ENCODE assay signal across 6 cellular contexts in genomic region chr16:67174706-67175231, GRCh38. TPM values are rescaled to one million over a fixed set of nuclear protein-coding genes. Genes with fewer than 3 reads are reported as not detected.
DNase-seq lines count a peak whose midpoint lies in the region; ATAC-seq and TF ChIP-seq lines count a peak whose summit lies in the region.

No MANE protein-coding gene starts in this region.

- TF ChIP-seq CTCF in left ventricle myocardium inferior (IDR thresholded peaks at IDR 0.05; ENCODE audit: borderline replicate concordance): no peak

- H3K4me3 ChIP-seq in left ventricle myocardium inferior (peak overlapping the region; percentile 68), iPS-15b (ENCODE audit: low read depth, low read length) (peak overlapping the region; percentile 59), urinary bladder (ENCODE audit: low read depth, low read length) (peak overlapping the region; percentile 34)

- peaks cover 65% of the 10 kb centered on the region for H3K4me1 ChIP-seq in left ventricle myocardium inferior
- H3K4me1 ChIP-seq in iPS-15b (ENCODE audit: control insufficient read depth, insufficient read depth, low read length): peaks cover 12% of the 10 kb centered on the region
- H3K4me1 ChIP-seq in urinary bladder (ENCODE audit: insufficient read depth): no peaks in the 10 kb centered on the region

- H3K27ac ChIP-seq in left ventricle myocardium inferior (replicated peaks) (peak overlapping the region; percentile 96), urinary bladder (ENCODE audit: low read depth) (peak overlapping the region; percentile 40)

- intact Hi-C loops in left ventricle myocardium inferior (cut with micrococcal nuclease): no loop called here
- intact Hi-C loops in Right ventricle myocardium superior (cut with DNase I): no loop called here

- no peak overlapping the region for H3K9ac ChIP-seq in iPS-15b (ENCODE audit: low read depth, low read length)

- H3K36me3 ChIP-seq in left ventricle myocardium inferior (peaks cover 16% of the 10 kb centered on the region), iPS-15b (ENCODE audit: control insufficient read depth, insufficient read depth, low read length) (no peaks in the 10 kb centered on the region), urinary bladder (ENCODE audit: insufficient read depth) (no peaks in the 10 kb centered on the region)

- H3K27me3 ChIP-seq in left ventricle myocardium inferior (ENCODE audit: low read depth) (no peaks in the 10 kb centered on the region), iPS-15b (ENCODE audit: control insufficient read depth, insufficient read depth, low read length) (peaks cover 79% of the 10 kb centered on the region)

- H3K9me3 ChIP-seq in left ventricle myocardium inferior (replicated peaks) (no peaks in the 10 kb centered on the region), iPS-15b (ENCODE audit: control insufficient read depth, insufficient read depth, low read length) (no peaks in the 10 kb centered on the region)

- WGBS in urinary bladder: 52% methylated on average over 31 of the region's 31 CpGs

- ATAC-seq in Right ventricle myocardium superior (ENCODE audit: poor library complexity) (no peak), GM18519 (IDR thresholded peaks at IDR 0.05; ENCODE audit: low FRiP score, unreplicated experiment) (no peak), GM21723 (IDR thresholded peaks at IDR 0.05; ENCODE audit: unreplicated experiment) (no peak)

- DNase-seq in left ventricle myocardium inferior: no peak
- no peak for DNase-seq in Right ventricle myocardium superior

RNA-seq across cellular contexts. Expression of gene NOL3, which starts 4.4 kb away (rescaled TPM):
- 110 TPM for total RNA-seq in left ventricle myocardium inferior
- total RNA-seq in Right ventricle myocardium superior: 105 TPM
- total RNA-seq in urinary bladder: 5.3 TPM
- 66.6 TPM for polyA plus RNA-seq in urinary bladder

RNA-seq across cellular contexts. Expression of gene MATCAP1, which starts 9.0 kb away (rescaled TPM):
- total RNA-seq in left ventricle myocardium inferior: 14.2 TPM
- 7.7 TPM for total RNA-seq in Right ventricle myocardium superior
- total RNA-seq in urinary bladder: 11.4 TPM
- 20.9 TPM for polyA plus RNA-seq in urinary bladder

RNA-seq across cellular contexts. Expression of gene HSF4, which starts 10.2 kb away (rescaled TPM):
- total RNA-seq in left ventricle myocardium inferior: 70.5 TPM
- total RNA-seq in Right ventricle myocardium superior: 62.9 TPM
- total RNA-seq in urinary bladder: 4.5 TPM
- polyA plus RNA-seq in urinary bladder: 75.2 TPM

RNA-seq across cellular contexts. Expression of gene FBXL8, which starts 15.0 kb away (rescaled TPM):
- total RNA-seq in left ventricle myocardium inferior (9.4 TPM), Right ventricle myocardium superior (9.5 TPM), urinary bladder (4.7 TPM)
- polyA plus RNA-seq in urinary bladder: 20.4 TPM

RNA-seq across cellular contexts. Expression of gene TRADD, which starts 15.1 kb away (rescaled TPM):
- total RNA-seq in left ventricle myocardium inferior: 9.8 TPM
- total RNA-seq in Right ventricle myocardium superior: 9.0 TPM
- 7.3 TPM for total RNA-seq in urinary bladder
- 38.1 TPM for polyA plus RNA-seq in urinary bladder

Comparison
In these comparisons a context has a peak if more than half of its experiments do, and no peak if none do; other contexts are left out.
1. RNA of gene NOL3, which starts 4.4 kb away (total RNA-seq): 110 TPM in left ventricle myocardium inferior (single experiment) and 105 TPM in Right ventricle myocardium superior (single experiment); 5.3 TPM in urinary bladder (single experiment); every median in the first group is over 10 times any median in the second.
2. RNA of gene HSF4, which starts 10.2 kb away (total RNA-seq): 70.5 TPM in left ventricle myocardium inferior (single experiment) and 62.9 TPM in Right ventricle myocardium superior (single experiment); 4.5 TPM in urinary bladder (single experiment); every median in the first group is over 10 times any median in the second.
3. Peak in every context shown above with its lines, with median percentiles within 50 percentile points of each other: H3K4me3 ChIP-seq.